1 cellular context compared by ENCODE assay signal in genomic region chr2:241235859-241236593, GRCh38.
TF ChIP-seq lines count a peak whose summit lies in the region.

No MANE protein-coding gene starts in this region.

TF ChIP-seq in GM12878, 131 proteins besides CTCF, POLR2A, EP300 and RAD21 (continued from another document):
- TF ChIP-seq ZBTB40 (IDR thresholded peaks at IDR 0.05; ENCODE audit: borderline replicate concordance) (no peak), E2F8 (IDR thresholded peaks at IDR 0.05; ENCODE audit: low read depth, partially characterized antibody) (no peak), PBX3 (IDR thresholded peaks at IDR 0.05; ENCODE audit: insufficient replicate concordance, low read depth, low read length) (no peak), NR2C2 (IDR thresholded peaks at IDR 0.05; ENCODE audit: borderline replicate concordance, control insufficient read depth, insufficient read length, low read depth) (no peak), HDGF (IDR thresholded peaks at IDR 0.05) (no peak), ZBTB11 (CRISPR knock-in tag; IDR thresholded peaks at IDR 0.05) (no peak), LARP7 (IDR thresholded peaks at IDR 0.05) (no peak), NFYA (IDR thresholded peaks at IDR 0.05; ENCODE audit: borderline replicate concordance, low read depth, low read length) (no peak), JUNB (IDR thresholded peaks at IDR 0.05) (no peak), ZBED1 (IDR thresholded peaks at IDR 0.05; ENCODE audit: borderline replicate concordance) (no peak), BHLHE40 (IDR thresholded peaks at IDR 0.05; ENCODE audit: borderline replicate concordance in 1 of 2, low read depth in 2 of 2, low read length in 1 of 2) (no peak), MAX (IDR thresholded peaks at IDR 0.05; ENCODE audit: low read depth, low read length) (no peak)
- TF ChIP-seq, protein P1, sequence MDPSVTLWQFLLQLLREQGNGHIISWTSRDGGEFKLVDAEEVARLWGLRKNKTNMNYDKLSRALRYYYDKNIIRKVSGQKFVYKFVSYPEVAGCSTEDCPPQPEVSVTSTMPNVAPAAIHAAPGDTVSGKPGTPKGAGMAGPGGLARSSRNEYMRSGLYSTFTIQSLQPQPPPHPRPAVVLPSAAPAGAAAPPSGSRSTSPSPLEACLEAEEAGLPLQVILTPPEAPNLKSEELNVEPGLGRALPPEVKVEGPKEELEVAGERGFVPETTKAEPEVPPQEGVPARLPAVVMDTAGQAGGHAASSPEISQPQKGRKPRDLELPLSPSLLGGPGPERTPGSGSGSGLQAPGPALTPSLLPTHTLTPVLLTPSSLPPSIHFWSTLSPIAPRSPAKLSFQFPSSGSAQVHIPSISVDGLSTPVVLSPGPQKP (IDR thresholded peaks at IDR 0.05; ENCODE audit: low read depth, low read length), result no peak
